ENCODE assay signal across 8 cellular contexts in the genomic region with DNA sequence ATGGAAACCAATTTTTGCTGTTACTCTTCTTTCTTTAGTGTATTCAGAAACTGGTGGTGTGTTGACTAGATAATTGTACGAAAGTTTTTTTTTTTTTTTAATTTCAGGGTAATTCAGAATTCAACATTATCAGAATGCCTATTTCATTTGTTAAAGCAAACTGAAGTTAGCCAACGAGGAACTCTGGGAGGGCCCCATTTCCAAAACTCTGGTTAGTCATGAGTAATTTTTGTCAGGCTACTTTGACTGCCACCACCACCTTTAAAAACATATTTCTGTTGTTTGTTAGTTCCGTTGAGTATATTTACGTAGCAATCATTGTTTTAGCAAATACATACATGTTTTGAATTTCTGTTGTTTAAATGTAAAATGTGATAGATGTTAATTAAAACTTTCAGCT. TPM values are rescaled to one million over a fixed set of nuclear protein-coding genes. Genes with fewer than 3 reads are reported as not detected.
A peak's percentile ranks its signal among the peaks of the same experiment; 100 is the strongest.
DNase-seq lines count a peak whose midpoint lies in the region; ATAC-seq and TF ChIP-seq lines count a peak whose summit lies in the region.

No MANE protein-coding gene starts in this region.

- no peaks in the 10 kb centered on the region for H3K27me3 ChIP-seq in OCI-LY1 (ENCODE audit: insufficient read depth, low read length)
- no peaks in the 10 kb centered on the region for H3K27me3 ChIP-seq in neuron (ENCODE audit: insufficient read depth, low read length)

- H4K20me1 ChIP-seq in OCI-LY1 (ENCODE audit: insufficient read depth, low read length) = no peaks in the 10 kb centered on the region

- DNase-seq in Calu3 (no peak), GM10248 (ENCODE audit: extremely low spot score) (no peak), KBM-7 (no peak)
- DNase-seq in effector memory CD8-positive, alpha-beta T cell = no peak

- H3K4me3 ChIP-seq in OCI-LY1 (ENCODE audit: low read depth, low read length, poor library complexity, severe bottlenecking) (peak overlapping the region; percentile 91), neuron (ENCODE audit: low read length) (peak overlapping the region; percentile 63)

- CTCF ChIA-PET in Calu3 (lab: Charles Lee) = interaction anchor here (1.4 to 2.4 kb wide), 2 partner anchors 110 to 214 kb away, joined by 5 to 10 read pairs; a partner anchor contains a TSS
- CTCF ChIA-PET in GM10248 (lab: Yijun Ruan, JAX) = interaction anchor here (1.8 to 3.3 kb wide), 3 partner anchors 12 to 214 kb away, joined by 4 to 17 read pairs (median 5); no protein-coding TSS in a partner anchor

- POLR2A ChIA-PET in GM10248 (lab: Yijun Ruan, JAX) = no interaction called here

- peaks cover 39% of the 10 kb centered on the region for H3K36me3 Mint-ChIP-seq in Calu3 (ENCODE audit: insufficient read depth, unreplicated experiment)
- peaks cover 14% of the 10 kb centered on the region for H3K36me3 Mint-ChIP-seq in effector memory CD8-positive, alpha-beta T cell (ENCODE audit: insufficient read depth)

- in situ Hi-C loops in KBM-7 (cut with MboI; ENCODE audit: low pct_unique_long_range_greater_than_20kb, low sequenced_read_pairs) = loop anchor here (25.0 kb wide), 1 partner anchor 220 kb away; no protein-coding TSS in a partner anchor

- no peaks in the 10 kb centered on the region for H3K9me2 ChIP-seq in OCI-LY1 (ENCODE audit: low read depth, low read length)

- no peaks in the 10 kb centered on the region for H3K27me3 Mint-ChIP-seq in Calu3 (ENCODE audit: unreplicated experiment)
- no peaks in the 10 kb centered on the region for H3K27me3 Mint-ChIP-seq in effector memory CD8-positive, alpha-beta T cell

- H3K9me3 ChIP-seq in OCI-LY1 (ENCODE audit: low read length) (no peaks in the 10 kb centered on the region), neuron (ENCODE audit: low read length) (no peaks in the 10 kb centered on the region)

- TF ChIP-seq CTCF in Calu3 (IDR thresholded peaks at IDR 0.05; ENCODE audit: unreplicated experiment) (no peak), OCI-LY1 (IDR thresholded peaks at IDR 0.05; ENCODE audit: low read length) (no peak), GM10248 (IDR thresholded peaks at IDR 0.05; ENCODE audit: control extremely low read depth, extremely low read depth, low read depth, missing control alignments) (no peak)

- no peaks in the 10 kb centered on the region for H3F3A ChIP-seq in OCI-LY1 (ENCODE audit: insufficient read depth, low read length)

- peak overlapping the region; percentile 91 for H3K4me3 Mint-ChIP-seq in Calu3 (ENCODE audit: low read depth, unreplicated experiment)
- H3K4me3 Mint-ChIP-seq in effector memory CD8-positive, alpha-beta T cell = peak overlapping the region; percentile 95 to 97

- intact Hi-C loops in Calu3 (cut with micrococcal nuclease; ENCODE audit: unreplicated experiment) = no loop called here

- H3K79me2 ChIP-seq in OCI-LY1 (ENCODE audit: insufficient read depth, low read length) = peaks cover 24% of the 10 kb centered on the region

- peak overlapping the region; percentile 88 for H3K9ac ChIP-seq in OCI-LY1 (ENCODE audit: low read length)

- ATAC-seq in effector memory CD8-positive, alpha-beta T cell (replicated peaks) = no peak
- ATAC-seq in GM18861 (IDR thresholded peaks at IDR 0.05; ENCODE audit: unreplicated experiment) (no peak), GM21619 (IDR thresholded peaks at IDR 0.05; ENCODE audit: unreplicated experiment) (no peak)

- peaks cover 29% of the 10 kb centered on the region for H3K36me3 ChIP-seq in OCI-LY1 (ENCODE audit: insufficient read depth, low read length)
- H3K36me3 ChIP-seq in neuron (ENCODE audit: insufficient read depth, low read length) = peaks cover 26% of the 10 kb centered on the region

- H3K27ac ChIP-seq in OCI-LY1 (ENCODE audit: low read depth, low read length, poor library complexity, severe bottlenecking) = peak overlapping the region; percentile 62

- H2AFZ ChIP-seq in OCI-LY1 (ENCODE audit: low read length) = no peak overlapping the region
- H2AFZ ChIP-seq in neuron (ENCODE audit: low read depth, low read length) = peak overlapping the region; percentile 74

- peaks cover 38% of the 10 kb centered on the region for H3K4me1 Mint-ChIP-seq in Calu3 (ENCODE audit: low read depth, unreplicated experiment)
- H3K4me1 Mint-ChIP-seq in effector memory CD8-positive, alpha-beta T cell (ENCODE audit: low read depth in 2 of 2) = peaks cover 31 to 55% of the 10 kb centered on the region in 2 donors

- H3K4me1 ChIP-seq in OCI-LY1 (ENCODE audit: insufficient read depth, low read length, severe bottlenecking) = peaks cover 31% of the 10 kb centered on the region
- H3K4me1 ChIP-seq in neuron (ENCODE audit: insufficient read depth, low read length) = peaks cover 21% of the 10 kb centered on the region

- H3K9me3 Mint-ChIP-seq in Calu3 (ENCODE audit: low read depth, unreplicated experiment) = no peaks in the 10 kb centered on the region
- H3K9me3 Mint-ChIP-seq in effector memory CD8-positive, alpha-beta T cell = no peaks in the 10 kb centered on the region

- H3K27ac Mint-ChIP-seq in Calu3 (ENCODE audit: unreplicated experiment) = peak overlapping the region; percentile 75
- H3K27ac Mint-ChIP-seq in effector memory CD8-positive, alpha-beta T cell = peak overlapping the region; percentile 97 to 98

- H3K4me2 ChIP-seq in OCI-LY1 (ENCODE audit: low read length) = peak overlapping the region; percentile 89

- no TSS peak for BruUV-seq in Calu3 (replicated peaks; lab: Mats Ljungman, UMichigan)

RNA-seq across cellular contexts. Expression of a gene that starts 0.8 kb away (rescaled TPM):
- total RNA-seq in Calu3 (2022) = 23.2 and 27.5 TPM in 2 replicates

RNA-seq across cellular contexts. Expression of a gene that starts 18.0 kb away (rescaled TPM):
- 14.2 and 15.9 TPM in 2 replicates for total RNA-seq in Calu3 (2022)
